16 cellular contexts compared by ENCODE assay signal in the genomic region with DNA sequence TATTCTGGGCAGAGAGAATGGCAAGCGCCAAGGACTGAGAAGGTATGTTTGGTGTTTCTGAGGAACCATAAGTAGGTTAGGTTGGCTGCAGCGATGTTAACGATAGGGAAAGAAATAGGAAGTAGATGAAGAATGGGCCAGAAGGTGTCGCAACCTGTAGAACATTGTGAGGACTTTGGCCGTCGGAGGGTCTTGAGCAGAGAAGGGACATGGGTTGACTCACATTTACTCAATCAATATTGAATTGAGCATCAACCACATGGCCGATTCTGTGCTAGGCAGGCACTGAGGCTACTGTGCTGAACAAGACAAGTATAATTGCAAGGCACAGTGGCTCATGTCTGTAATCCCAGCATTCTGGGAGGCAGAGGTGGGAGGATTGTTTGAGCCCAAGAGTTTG.
"Had no signal": no experiment of that assay in that cellular context is flagged by ENCODE, and none has a peak within 500 bp of the region (broad histone marks: within the 10 kb centered on the region; RNA-seq: fewer than 3 reads in every experiment).

No MANE protein-coding gene starts in this region.

- H3K27ac ChIP-seq: foreskin keratinocyte, heart left ventricle, pancreas, tibial artery, upper lobe of left lung, vagina had no signal

- DNase-seq: dermis blood vessel endothelial cell; foreskin keratinocyte; heart left ventricle; hippocampal formation; left colon; mesendoderm; naive B cell; occipital lobe; pancreas; right cardiac atrium; stimulated activated CD4-positive, alpha-beta T cell treated with anti-CD3 and anti-CD28 coated beads, Interleukin-4, amount 100 ng/mL, for 1 hour; tibial artery; upper lobe of left lung had no signal

- H3K27me3 ChIP-seq: heart left ventricle, pancreas, tibial artery, upper lobe of left lung, vagina had no signal

- ATAC-seq: foreskin keratinocyte; heart left ventricle; left colon; pancreas; right cardiac atrium; stimulated activated memory B cell treated with anti-CD40 and anti-IgM and Interleukin-4, amounts not matched to agents 10 μg/mL and 1 μg/mL and 100 μg/mL, for 72 hours had no signal

- FAIRE-seq: pancreas had no signal

- H3K4me2 ChIP-seq: smooth muscle cell had no signal

- H3K9me3 ChIP-seq: heart left ventricle, pancreas, tibial artery, upper lobe of left lung, vagina had no signal

- H3K36me3 ChIP-seq: pancreas, tibial artery, upper lobe of left lung, vagina had no signal

- H3K4me1 ChIP-seq: foreskin keratinocyte, heart left ventricle, pancreas, tibial artery, upper lobe of left lung, vagina had no signal

- H3K4me3 ChIP-seq: heart left ventricle, pancreas, smooth muscle cell, tibial artery, upper lobe of left lung, vagina had no signal
